ENCODE assay signal across 11 cellular contexts in the genomic region with DNA sequence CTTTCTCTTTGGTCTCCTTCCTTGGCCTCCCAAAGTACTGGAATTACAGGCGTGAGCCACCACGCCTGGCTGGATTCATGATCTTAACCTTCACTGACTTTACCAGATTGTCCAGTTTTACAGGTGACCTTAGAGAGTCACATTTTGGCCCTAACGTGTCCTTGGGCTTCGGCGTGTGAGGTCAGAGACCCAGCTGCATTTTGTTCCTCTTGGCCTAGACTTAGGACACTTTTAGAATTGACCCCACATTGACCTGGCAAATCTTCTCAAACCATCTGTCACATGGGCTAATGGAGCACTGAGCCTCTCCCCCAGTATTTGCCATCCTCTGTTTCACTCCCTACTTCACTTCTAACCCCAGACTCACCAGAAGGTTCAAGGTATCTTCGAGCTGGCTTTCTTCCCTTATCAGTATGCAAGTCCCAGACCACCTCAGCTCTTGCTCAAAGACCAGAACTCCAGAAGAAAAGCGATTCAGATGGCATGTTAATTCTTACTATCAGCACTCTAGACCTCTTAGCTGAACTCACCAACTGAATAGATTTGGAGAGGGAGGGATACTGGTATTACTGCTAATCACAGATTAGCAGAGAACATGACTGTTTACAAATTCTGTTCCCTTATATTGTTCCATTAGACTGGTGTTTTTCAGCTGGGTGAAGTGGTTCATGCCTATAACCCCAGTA. TPM values are rescaled to one million over a fixed set of nuclear protein-coding genes. Genes with fewer than 3 reads are reported as not detected.
DNase-seq lines count a peak whose midpoint lies in the region; ATAC-seq and TF ChIP-seq lines count a peak whose summit lies in the region.
"Had no signal": no experiment of that assay in that cellular context is flagged by ENCODE, and none has a peak within 500 bp of the region (broad histone marks: within the 10 kb centered on the region; RNA-seq: fewer than 3 reads in every experiment).

No MANE protein-coding gene starts in this region.

- no peak overlapping the region for H3K4me3 ChIP-seq in suprapubic skin
- H3K4me3 ChIP-seq: GM12878 had no signal

- no peaks in the 10 kb centered on the region for H3K27me3 ChIP-seq in suprapubic skin

- ATAC-seq in activated T-cell treated with anti-CD3 and anti-CD28 coated beads, Interleukin-2, amount 50 U/mL, for 4 hours = no peak
- ATAC-seq: GM12878 had no signal

- no peaks in the 10 kb centered on the region for H3K36me3 ChIP-seq in suprapubic skin

- H3K9me3 ChIP-seq in suprapubic skin = no peaks in the 10 kb centered on the region

- no peak for TF ChIP-seq POLR2A in suprapubic skin (IDR thresholded peaks at IDR 0.05)

- no peak for DNase-seq in activated T-cell treated with anti-CD3 and anti-CD28 coated beads, Interleukin-2, amount 50 U/mL, for 4 hours
- DNase-seq in activated T-cell treated with anti-CD3 and anti-CD28 coated beads for 4 hours (no peak), immature natural killer cell (no peak), suprapubic skin (ENCODE audit: low spot score in 2 of 2) (no peak), NCI-H146 treated with DMSO at 0.1 percent for 48 hours (lab: John Stamatoyannopoulos, UW; ENCODE audit: unreplicated experiment) (no peak), GM10266 (ENCODE audit: extremely low spot score) (no peak), NCI-H510A (lab: John Stamatoyannopoulos, UW) (no peak)
- DNase-seq: effector CD8-positive, alpha-beta T cell; NCI-H1105 treated with DMSO at 0.1 percent for 48 hours had no signal

- H3K4me3 Mint-ChIP-seq in activated T-cell treated with anti-CD3 and anti-CD28 coated beads, Interleukin-2, amount 50 U/mL, for 4 hours = peak overlapping the region; percentile 81
- peak overlapping the region; percentile 85 to 89 (median 87) for H3K4me3 Mint-ChIP-seq in immature natural killer cell

- H3K4me1 Mint-ChIP-seq in activated T-cell treated with anti-CD3 and anti-CD28 coated beads, Interleukin-2, amount 50 U/mL, for 4 hours (ENCODE audit: low read depth) = peaks cover 61% of the 10 kb centered on the region
- peaks cover 74% of the 10 kb centered on the region in 2 donors for H3K4me1 Mint-ChIP-seq in immature natural killer cell

- peak overlapping the region; percentile 95 for H3K27ac ChIP-seq in VCaP
- H3K27ac ChIP-seq in suprapubic skin = peak overlapping the region; percentile 93

- peak overlapping the region; percentile 85 to 96 (median 94) for H3K27ac Mint-ChIP-seq in immature natural killer cell

- H3K4me1 ChIP-seq in suprapubic skin = peaks cover 41% of the 10 kb centered on the region

- no peaks in the 10 kb centered on the region for H3K27me3 Mint-ChIP-seq in activated T-cell treated with anti-CD3 and anti-CD28 coated beads, Interleukin-2, amount 50 U/mL, for 4 hours (ENCODE audit: low read depth)
- H3K27me3 Mint-ChIP-seq in immature natural killer cell (ENCODE audit: low read depth in 3 of 3) = peaks cover 16 to 32% (median 30%) of the 10 kb centered on the region in 3 donors

- peaks cover 4% of the 10 kb centered on the region for H3K36me3 Mint-ChIP-seq in activated T-cell treated with anti-CD3 and anti-CD28 coated beads, Interleukin-2, amount 50 U/mL, for 4 hours (ENCODE audit: insufficient read depth)
- peaks cover 0 to 4% (median 3%) of the 10 kb centered on the region in 3 donors for H3K36me3 Mint-ChIP-seq in immature natural killer cell

- no peak for TF ChIP-seq CTCF in VCaP (conservative IDR thresholded peaks at IDR 0.05)
- TF ChIP-seq CTCF in suprapubic skin (IDR thresholded peaks at IDR 0.05) = no peak
- no peak for TF ChIP-seq CTCF in GM10266 (IDR thresholded peaks at IDR 0.05; ENCODE audit: control insufficient read depth, insufficient read depth, low read depth, missing control alignments)

- TF ChIP-seq EP300 in suprapubic skin (IDR thresholded peaks at IDR 0.05) = no peak

- 84% methylated on average over 7 of the region's 7 CpGs for WGBS in suprapubic skin

- no peaks in the 10 kb centered on the region for H3K9me3 Mint-ChIP-seq in activated T-cell treated with anti-CD3 and anti-CD28 coated beads, Interleukin-2, amount 50 U/mL, for 4 hours
- H3K9me3 Mint-ChIP-seq in immature natural killer cell = peaks cover 0 to 2% (median 0%) of the 10 kb centered on the region in 6 donors

RNA-seq across cellular contexts. Expression of gene CYTH1, which starts 1.8 kb away (rescaled TPM):
- 10 to 100 TPM; 55.9 to 99.3 (median 82.8) TPM for total RNA-seq in activated T-cell treated with anti-CD3 and anti-CD28 coated beads, Interleukin-2, amount 50 U/mL, for 4 hours
- polyA plus RNA-seq in immature natural killer cell = 100 to 1,000 TPM; 176 to 336 (median 233) TPM
- 10 to 100 TPM; 57.6 to 88.6 (median 74.9) TPM for total RNA-seq in suprapubic skin

RNA-seq across cellular contexts. Expression of gene USP36, which starts 56.8 kb away (rescaled TPM):
- total RNA-seq in activated T-cell treated with anti-CD3 and anti-CD28 coated beads, Interleukin-2, amount 50 U/mL, for 4 hours = 100 to 1,000 TPM; 157 to 179 (median 170) TPM
- 10 to 100 TPM in 2 of 3 donors, 1 to 10 TPM in 1; 9.6 to 31.7 (median 22.7) TPM for polyA plus RNA-seq in immature natural killer cell
- 100 to 1,000 TPM in 1 of 4 donors, 10 to 100 TPM in 3; 60.1 to 118 (median 74.4) TPM for total RNA-seq in suprapubic skin
